30 cellular contexts compared by ENCODE assay signal in the genomic region with DNA sequence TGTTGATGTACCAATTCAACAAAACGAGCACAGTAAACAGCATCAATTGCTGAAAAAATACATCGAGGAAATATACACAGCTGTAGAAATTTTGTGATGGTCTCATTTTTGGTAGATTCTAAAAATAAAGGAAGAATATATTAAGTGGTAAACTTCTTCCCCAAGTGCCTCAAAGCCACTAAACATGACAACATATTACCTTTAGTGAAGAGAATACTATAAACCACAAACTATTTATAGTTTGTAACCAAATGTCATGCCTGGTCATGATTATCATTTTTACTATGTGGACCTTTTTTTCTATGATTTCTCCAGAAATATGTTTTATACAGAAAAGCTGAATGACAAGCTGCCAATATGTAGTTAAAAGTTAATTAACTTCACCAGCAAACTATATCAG.
"Had no signal": no experiment of that assay in that cellular context is flagged by ENCODE, and none has a peak within 500 bp of the region (broad histone marks: within the 10 kb centered on the region; RNA-seq: fewer than 3 reads in every experiment).

No MANE protein-coding gene starts in this region.

- H3K9me3 ChIP-seq: adrenal gland, body of pancreas, esophagus muscularis mucosa, gastrocnemius medialis, heart left ventricle had no signal

- H3K27ac ChIP-seq: adrenal gland, body of pancreas, esophagus muscularis mucosa, foreskin keratinocyte, gastrocnemius medialis, heart left ventricle had no signal

- ATAC-seq: activated CD8-positive, alpha-beta memory T cell treated with anti-CD3 and anti-CD28 coated beads, Interleukin-2, amount 10 ng/mL, durations not matched to agents 7 days and 5 days; activated CD8-positive, alpha-beta T cell treated with anti-CD3 and anti-CD28 coated beads, Interleukin-2, amount 10 ng/mL, durations not matched to agents 7 days and 5 days; activated naive CD8-positive, alpha-beta T cell treated with anti-CD3 and anti-CD28 coated beads, Interleukin-2, amount 50 U/mL, for 24 hours; body of pancreas; effector memory CD8-positive, alpha-beta T cell; gastrocnemius medialis; heart left ventricle had no signal

- H3K4me3 ChIP-seq: adrenal gland, body of pancreas, esophagus muscularis mucosa, gastrocnemius medialis, heart left ventricle had no signal

- H3K4me1 ChIP-seq: adrenal gland, body of pancreas, esophagus muscularis mucosa, foreskin keratinocyte, gastrocnemius medialis, heart left ventricle had no signal

- DNase-seq: activated CD4-positive, alpha-beta memory T cell treated with anti-CD3 and anti-CD28 coated beads for 36 hours; activated CD4-positive, alpha-beta T cell treated with anti-CD3 and anti-CD28 coated beads for 36 hours; activated CD4-positive, alpha-beta T cell treated with anti-CD3 and anti-CD28 coated beads, Interleukin-2, amount 10 ng/mL, durations not matched to agents 24 days and 14 days; activated CD4-positive, CD25-positive, alpha-beta regulatory T cell; activated CD4-positive, CD25-positive, alpha-beta regulatory T cell treated with anti-CD3 and anti-CD28 coated beads, Interleukin-2, amount 50 U/mL, for 72 hours; activated CD8-positive, alpha-beta memory T cell treated with anti-CD3 and anti-CD28 coated beads, Interleukin-2, amount 10 ng/mL, durations not matched to agents 7 days and 5 days; activated CD8-positive, alpha-beta memory T cell treated with anti-CD3 and anti-CD28 coated beads, Interleukin-2, amount 50 U/mL, for 4 hours; activated CD8-positive, alpha-beta T cell treated with anti-CD3 and anti-CD28 coated beads, Interleukin-2, amount 10 ng/mL, durations not matched to agents 7 days and 5 days; activated effector memory CD4-positive, alpha-beta T cell treated with anti-CD3 and anti-CD28 coated beads, Interleukin-2, amount 50 U/mL, for 16 hours; activated naive CD4-positive, alpha-beta T cell treated with anti-CD3 and anti-CD28 coated beads for 36 hours; activated naive CD8-positive, alpha-beta T cell treated with anti-CD3 and anti-CD28 coated beads for 36 hours; activated naive CD8-positive, alpha-beta T cell treated with anti-CD3 and anti-CD28 coated beads, Interleukin-2, amount 50 U/mL, for 24 hours; activated T-cell treated with anti-CD3 and anti-CD28 coated beads, Interleukin-2, amount 50 U/mL, for 1 hour; activated T-cell treated with anti-CD3 and anti-CD28 coated beads, Interleukin-2, amount 50 U/mL, for 48 hours; adrenal gland; amygdala; aorta; body of pancreas; caudate nucleus; cortex of kidney; dermis blood vessel endothelial cell; effector CD4-positive, alpha-beta T cell; effector memory CD8-positive, alpha-beta T cell; erythroblast; foreskin keratinocyte; gastrocnemius medialis; glutamatergic neuron; heart left ventricle; T-helper 2 cell had no signal

- H3K27me3 ChIP-seq: adrenal gland, body of pancreas, esophagus muscularis mucosa, foreskin keratinocyte, gastrocnemius medialis, heart left ventricle had no signal
